ENCODE assay signal across 26 cellular contexts in the genomic region with DNA sequence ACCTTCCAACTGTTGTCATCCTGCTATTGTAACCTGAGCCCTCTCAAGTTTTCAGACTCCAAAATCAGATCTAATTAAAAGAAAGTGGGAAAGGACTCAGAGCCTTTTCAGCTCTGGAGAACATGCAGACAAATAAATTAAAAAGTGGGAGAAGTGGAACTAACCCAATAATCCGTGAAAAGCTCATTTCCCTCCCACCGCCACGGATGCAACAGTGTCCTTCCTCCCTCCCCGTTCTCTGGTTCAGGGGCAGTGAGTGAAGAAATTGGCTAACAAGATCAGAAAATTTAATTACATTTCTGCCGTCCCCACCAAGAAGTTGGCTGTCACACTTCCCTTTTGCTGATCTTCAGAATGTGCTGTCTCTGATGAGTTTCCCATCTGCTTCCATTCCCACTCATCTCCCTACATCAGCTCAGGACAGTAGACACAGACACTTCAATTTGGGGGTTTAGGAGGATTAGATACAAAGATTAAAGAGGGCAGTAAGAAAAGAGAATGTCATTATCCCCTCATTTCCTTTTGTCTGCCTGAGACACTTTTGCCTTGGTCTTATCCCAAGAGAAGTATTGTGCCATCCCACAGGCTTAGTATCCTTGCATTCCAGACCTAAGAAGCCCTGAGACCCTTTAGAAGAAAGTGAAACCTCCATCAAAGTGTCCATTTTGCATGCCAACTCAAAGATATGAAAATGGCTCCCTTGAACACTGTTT.
"Had no signal": no experiment of that assay in that cellular context is flagged by ENCODE, and none has a peak within 500 bp of the region (broad histone marks: within the 10 kb centered on the region; RNA-seq: fewer than 3 reads in every experiment).

No MANE protein-coding gene starts in this region.

- H3K4me2 ChIP-seq: PC-9 had no signal

- DNase-seq: activated CD4-positive, CD25-positive, alpha-beta regulatory T cell; activated CD8-positive, alpha-beta memory T cell treated with anti-CD3 and anti-CD28 coated beads, Interleukin-2, amount 50 U/mL, for 4 hours; activated CD8-positive, alpha-beta T cell treated with anti-CD3 and anti-CD28 coated beads for 36 hours; activated gamma-delta T cell treated with Interleukin-2 at 50 U/mL for 16 hours; activated naive CD4-positive, alpha-beta T cell treated with anti-CD3 and anti-CD28 coated beads, Interleukin-2, amount 10 ng/mL, durations not matched to agents 7 days and 5 days; activated naive CD8-positive, alpha-beta T cell treated with anti-CD3 and anti-CD28 coated beads for 36 hours; activated T-cell treated with anti-CD3 and anti-CD28 coated beads, Interleukin-2, amount 50 U/mL, for 72 hours; brain microvascular endothelial cell; Karpas-422; MM.1S; NCI-H1105; NCI-H1436; NCI-H187; NCI-H2081 treated with DMSO at 0.1 percent for 48 hours; NCI-H2171 treated with DMSO at 0.1 percent for 48 hours; NCI-H226; NCI-H748 treated with DMSO at 0.1 percent for 48 hours; PC-9; SHP77 treated with DMSO at 0.1 percent for 48 hours; T-cell; T-helper 2 cell; T1000 had no signal

- H3K27me3 Mint-ChIP-seq: activated naive CD4-positive, alpha-beta T cell treated with anti-CD3 and anti-CD28 coated beads, Interleukin-2, amount 10 ng/mL, durations not matched to agents 7 days and 5 days had no signal

- H3K27ac Mint-ChIP-seq: activated CD8-positive, alpha-beta T cell treated with anti-CD3 and anti-CD28 coated beads for 36 hours; activated naive CD4-positive, alpha-beta T cell treated with anti-CD3 and anti-CD28 coated beads, Interleukin-2, amount 10 ng/mL, durations not matched to agents 7 days and 5 days; activated naive CD8-positive, alpha-beta T cell treated with anti-CD3 and anti-CD28 coated beads for 36 hours; activated T-cell treated with anti-CD3 and anti-CD28 coated beads, Interleukin-2, amount 50 U/mL, for 72 hours; activated T-helper 2 cell treated with anti-CD3 and anti-CD28 coated beads, Interferon-gamma antibody, Interleukin-2, Interleukin-4, amounts not matched to agents 10 μg/mL and 5 μg/mL and 100 μg/mL, durations not matched to agents 14 hours and 24 hours and 36 hours; T-cell had no signal

- H3K4me3 ChIP-seq: cardiac muscle cell, K562, PC-9, SK-N-MC had no signal

- H3K36me3 ChIP-seq: brain microvascular endothelial cell, cardiac muscle cell had no signal

- H3K27ac ChIP-seq: brain microvascular endothelial cell, cardiac muscle cell, PC-9, SK-N-MC had no signal

- H3K36me3 Mint-ChIP-seq: activated naive CD4-positive, alpha-beta T cell treated with anti-CD3 and anti-CD28 coated beads, Interleukin-2, amount 10 ng/mL, durations not matched to agents 7 days and 5 days; activated naive CD8-positive, alpha-beta T cell treated with anti-CD3 and anti-CD28 coated beads for 36 hours; T-cell had no signal

- H3K4me3 Mint-ChIP-seq: activated CD8-positive, alpha-beta T cell treated with anti-CD3 and anti-CD28 coated beads for 36 hours; activated naive CD4-positive, alpha-beta T cell treated with anti-CD3 and anti-CD28 coated beads, Interleukin-2, amount 10 ng/mL, durations not matched to agents 7 days and 5 days; activated naive CD8-positive, alpha-beta T cell treated with anti-CD3 and anti-CD28 coated beads for 36 hours; activated T-cell treated with anti-CD3 and anti-CD28 coated beads, Interleukin-2, amount 50 U/mL, for 72 hours; T-cell had no signal

- H3K4me1 Mint-ChIP-seq: activated naive CD4-positive, alpha-beta T cell treated with anti-CD3 and anti-CD28 coated beads, Interleukin-2, amount 10 ng/mL, durations not matched to agents 7 days and 5 days; activated naive CD8-positive, alpha-beta T cell treated with anti-CD3 and anti-CD28 coated beads for 36 hours; T-cell had no signal

- H3K27me3 ChIP-seq: brain microvascular endothelial cell, cardiac muscle cell had no signal

- H2AFZ ChIP-seq: PC-9 had no signal

- ATAC-seq: activated CD8-positive, alpha-beta T cell treated with anti-CD3 and anti-CD28 coated beads for 36 hours; activated T-cell treated with anti-CD3 and anti-CD28 coated beads, Interleukin-2, amount 50 U/mL, for 72 hours; K562; T-cell had no signal

- H3K9me3 Mint-ChIP-seq: activated CD8-positive, alpha-beta T cell treated with anti-CD3 and anti-CD28 coated beads for 36 hours; activated naive CD4-positive, alpha-beta T cell treated with anti-CD3 and anti-CD28 coated beads, Interleukin-2, amount 10 ng/mL, durations not matched to agents 7 days and 5 days; activated naive CD8-positive, alpha-beta T cell treated with anti-CD3 and anti-CD28 coated beads for 36 hours; activated T-cell treated with anti-CD3 and anti-CD28 coated beads, Interleukin-2, amount 50 U/mL, for 72 hours; activated T-helper 2 cell treated with anti-CD3 and anti-CD28 coated beads, Interferon-gamma antibody, Interleukin-2, Interleukin-4, amounts not matched to agents 10 μg/mL and 5 μg/mL and 100 μg/mL, durations not matched to agents 14 hours and 24 hours and 36 hours; T-cell had no signal
